In genomic region chr7:69799048-69799697, GRCh38 we compare ENCODE assay signal across 1 cellular context.
TF ChIP-seq lines count a peak whose summit lies in the region.

No MANE protein-coding gene starts in this region.

TF ChIP-seq in A549, 52 proteins besides CTCF, POLR2A, EP300 and RAD21 (continued from another document):
- TF ChIP-seq, protein P1, sequence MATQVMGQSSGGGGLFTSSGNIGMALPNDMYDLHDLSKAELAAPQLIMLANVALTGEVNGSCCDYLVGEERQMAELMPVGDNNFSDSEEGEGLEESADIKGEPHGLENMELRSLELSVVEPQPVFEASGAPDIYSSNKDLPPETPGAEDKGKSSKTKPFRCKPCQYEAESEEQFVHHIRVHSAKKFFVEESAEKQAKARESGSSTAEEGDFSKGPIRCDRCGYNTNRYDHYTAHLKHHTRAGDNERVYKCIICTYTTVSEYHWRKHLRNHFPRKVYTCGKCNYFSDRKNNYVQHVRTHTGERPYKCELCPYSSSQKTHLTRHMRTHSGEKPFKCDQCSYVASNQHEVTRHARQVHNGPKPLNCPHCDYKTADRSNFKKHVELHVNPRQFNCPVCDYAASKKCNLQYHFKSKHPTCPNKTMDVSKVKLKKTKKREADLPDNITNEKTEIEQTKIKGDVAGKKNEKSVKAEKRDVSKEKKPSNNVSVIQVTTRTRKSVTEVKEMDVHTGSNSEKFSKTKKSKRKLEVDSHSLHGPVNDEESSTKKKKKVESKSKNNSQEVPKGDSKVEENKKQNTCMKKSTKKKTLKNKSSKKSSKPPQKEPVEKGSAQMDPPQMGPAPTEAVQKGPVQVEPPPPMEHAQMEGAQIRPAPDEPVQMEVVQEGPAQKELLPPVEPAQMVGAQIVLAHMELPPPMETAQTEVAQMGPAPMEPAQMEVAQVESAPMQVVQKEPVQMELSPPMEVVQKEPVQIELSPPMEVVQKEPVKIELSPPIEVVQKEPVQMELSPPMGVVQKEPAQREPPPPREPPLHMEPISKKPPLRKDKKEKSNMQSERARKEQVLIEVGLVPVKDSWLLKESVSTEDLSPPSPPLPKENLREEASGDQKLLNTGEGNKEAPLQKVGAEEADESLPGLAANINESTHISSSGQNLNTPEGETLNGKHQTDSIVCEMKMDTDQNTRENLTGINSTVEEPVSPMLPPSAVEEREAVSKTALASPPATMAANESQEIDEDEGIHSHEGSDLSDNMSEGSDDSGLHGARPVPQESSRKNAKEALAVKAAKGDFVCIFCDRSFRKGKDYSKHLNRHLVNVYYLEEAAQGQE (IDR thresholded peaks at IDR 0.05) = no peak
- TF ChIP-seq NR3C1 (IDR thresholded peaks at IDR 0.05) = no peak
